18 cellular contexts compared by ENCODE assay signal in the genomic region with DNA sequence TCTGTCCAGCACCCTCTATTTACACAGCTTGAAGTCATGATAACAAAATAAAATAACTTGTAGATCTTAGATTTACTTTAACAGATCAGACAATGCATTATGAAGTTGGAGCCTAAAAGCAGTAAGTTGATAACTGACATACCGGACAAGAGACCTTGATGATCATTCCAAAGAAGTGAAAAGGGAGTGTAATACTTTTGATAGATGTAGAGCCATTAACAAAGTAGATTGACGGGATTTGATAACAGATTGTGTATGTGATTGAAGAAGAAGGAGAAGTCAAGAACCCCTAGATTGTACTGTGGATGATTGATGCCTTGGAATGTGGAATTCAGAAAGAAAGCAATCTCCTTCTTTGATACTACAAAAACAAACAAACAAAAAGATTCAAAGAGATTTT.
"Had no signal": no experiment of that assay in that cellular context is flagged by ENCODE, and none has a peak within 500 bp of the region (broad histone marks: within the 10 kb centered on the region; RNA-seq: fewer than 3 reads in every experiment).

No MANE protein-coding gene starts in this region.

- H3K27me3 ChIP-seq: dorsolateral prefrontal cortex, esophagus muscularis mucosa, gastrocnemius medialis, ovary, suprapubic skin, thyroid gland had no signal

- H3K9me3 ChIP-seq: esophagus muscularis mucosa, gastrocnemius medialis, mucosa of descending colon, ovary, suprapubic skin, thyroid gland had no signal

- H3K36me3 ChIP-seq: esophagus muscularis mucosa, gastrocnemius medialis, ovary, suprapubic skin, thyroid gland had no signal

- ATAC-seq: gastrocnemius medialis; left lobe of liver; mucosa of descending colon; naive thymus-derived CD8-positive, alpha-beta T cell; right cardiac atrium had no signal

- H3K4me3 ChIP-seq: coronary artery, dorsolateral prefrontal cortex, esophagus muscularis mucosa, gastrocnemius medialis, mucosa of descending colon, ovary, suprapubic skin, thyroid gland had no signal

- H3K4me1 ChIP-seq: esophagus muscularis mucosa, gastrocnemius medialis, suprapubic skin had no signal

- DNase-seq: dorsolateral prefrontal cortex; effector CD8-positive, alpha-beta T cell; gastrocnemius medialis; glutamatergic neuron; islet precursor cell; mucosa of descending colon; naive thymus-derived CD8-positive, alpha-beta T cell; ovary; right cardiac atrium; small intestine; stimulated activated CD4-positive, alpha-beta T cell treated with anti-CD3 and anti-CD28 coated beads, Interleukin-12 subunit alpha, Interleukin-12 subunit beta, amount 100 ng/mL, for 4 hours; stimulated activated naive CD4-positive, alpha-beta T cell treated with Interleukin-2 at 50 U/mL for 16 hours; thyroid gland had no signal

- FAIRE-seq: small intestine, urothelium cell line had no signal

- H3K27ac ChIP-seq: coronary artery, dorsolateral prefrontal cortex, esophagus muscularis mucosa, gastrocnemius medialis, ovary, suprapubic skin, thyroid gland had no signal
